Comparison of ENCODE assay signal across 18 cellular contexts in the genomic region with DNA sequence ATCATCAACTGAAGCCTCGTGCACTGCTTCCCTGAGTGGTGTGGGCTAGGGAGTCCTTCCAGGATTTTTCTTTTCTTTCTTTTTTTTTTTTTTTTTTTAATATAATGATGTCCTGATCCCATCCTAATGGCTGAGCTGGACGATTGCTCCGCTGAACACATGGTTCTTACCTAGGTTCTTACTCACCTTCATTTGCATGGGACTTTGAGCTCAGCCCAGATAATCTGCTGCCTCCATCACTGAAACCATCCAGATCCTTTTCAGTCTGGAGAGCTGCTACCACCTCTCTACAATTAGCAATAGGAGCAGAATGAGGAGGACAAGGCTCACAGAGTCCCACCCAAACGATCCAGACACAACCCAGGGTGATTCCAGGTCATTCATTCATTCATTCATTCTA.
DNase-seq lines count a peak whose midpoint lies in the region; ATAC-seq and TF ChIP-seq lines count a peak whose summit lies in the region.
"Had no signal": no experiment of that assay in that cellular context is flagged by ENCODE, and none has a peak within 500 bp of the region (broad histone marks: within the 10 kb centered on the region; RNA-seq: fewer than 3 reads in every experiment).

No MANE protein-coding gene starts in this region.

- H3K27ac ChIP-seq in hepatocyte = peak overlapping the region; percentile 83
- peak overlapping the region in 1 of 2 donors; percentile 43 for H3K27ac ChIP-seq in liver (ENCODE audit: low read depth in 1 of 2, low read length in 2 of 2)
- peak overlapping the region in 2 of 4 donors; percentile 17 to 36 for H3K27ac ChIP-seq in transverse colon
- H3K27ac ChIP-seq: 22Rv1, BLaER1, HL-60 had no signal

- H4K20me1 ChIP-seq in hepatocyte (ENCODE audit: insufficient read depth, poor library complexity, severe bottlenecking) = no peaks in the 10 kb centered on the region
- H4K20me1 ChIP-seq: BLaER1 had no signal

- intact Hi-C loops in transverse colon (cut with DNase I; ENCODE audit: low total_unique reads) = no loop called here

- DNase-seq in NCI-H82 (lab: John Stamatoyannopoulos, UW) (peak; percentile 15), NCI-H82 treated with DMSO at 0.1 percent for 48 hours (lab: John Stamatoyannopoulos, UW; ENCODE audit: unreplicated experiment) (no peak), hepatocyte (ENCODE audit: low spot score) (peak; percentile 68), transverse colon (peak; percentile 37), globus pallidus (ENCODE audit: low spot score) (no peak), midbrain (lab: John Stamatoyannopoulos, UW) (no peak)
- DNase-seq: AML-193; CD8-positive, alpha-beta memory T cell; DND-41; GDM1; HCEC 1CT; HFFc6 had no signal

- ATAC-seq in HG03520 (IDR thresholded peaks at IDR 0.05; ENCODE audit: unreplicated experiment) = no peak

- WGBS in hepatocyte (ENCODE audit: low lambda C conversion rate, missing lambda C conversion rate) = 70% methylated on average over 4 of the region's 4 CpGs
- WGBS in liver = 66% methylated on average over 4 of the region's 4 CpGs
- 30 to 55% methylated on average over 2 to 4 of the region's 4 CpGs for WGBS in transverse colon (ENCODE audit: low coverage in 1 of 2), 2 donors

- no peak for TF ChIP-seq CTCF in hepatocyte (IDR thresholded peaks at IDR 0.05; ENCODE audit: poor library complexity)
- TF ChIP-seq CTCF in liver (IDR thresholded peaks at IDR 0.05; ENCODE audit: low read depth, low read length, missing input control) = no peak
- TF ChIP-seq CTCF in transverse colon (IDR thresholded peaks at IDR 0.05) = no peak

- H3K36me3 ChIP-seq in hepatocyte (replicated peaks; ENCODE audit: insufficient read depth, low read depth) = no peaks in the 10 kb centered on the region
- no peaks in the 10 kb centered on the region for H3K36me3 ChIP-seq in liver (ENCODE audit: control insufficient read depth in 4 of 4, insufficient read depth in 3 of 4, low read depth in 1 of 4, low read length in 3 of 4)
- H3K36me3 ChIP-seq in transverse colon = no peaks in the 10 kb centered on the region
- H3K36me3 ChIP-seq: BLaER1 had no signal

- no peak overlapping the region for H3K9ac ChIP-seq in liver (ENCODE audit: low read depth in 1 of 2, low read length in 2 of 2)
- H3K9ac ChIP-seq: BLaER1 had no signal

- TF ChIP-seq POLR2A in transverse colon (IDR thresholded peaks at IDR 0.05) = no peak

- H3K79me2 ChIP-seq in hepatocyte = no peaks in the 10 kb centered on the region

- H3K4me3 ChIP-seq in hepatocyte (no peak overlapping the region), liver (ENCODE audit: low read depth in 1 of 3, low read length in 3 of 3) (no peak overlapping the region), transverse colon (no peak overlapping the region)
- H3K4me3 ChIP-seq: BLaER1 had no signal

- no peaks in the 10 kb centered on the region for H3K9me2 ChIP-seq in hepatocyte (replicated peaks; ENCODE audit: insufficient read depth)

- in situ Hi-C loops in transverse colon (cut with MboI; ENCODE audit: low pct_ligation_motif_present in 1 of 4, low pct_unique_long_range_greater_than_20kb in 1 of 4, low sequenced_read_pairs in 3 of 4) = no loop called here

- TF ChIP-seq EP300 in transverse colon (IDR thresholded peaks at IDR 0.05; ENCODE audit: low read depth) = no peak

- H3K9me3 ChIP-seq in hepatocyte (ENCODE audit: low read depth) (no peaks in the 10 kb centered on the region), liver (ENCODE audit: control insufficient read depth in 4 of 4, low read length in 3 of 4) (no peaks in the 10 kb centered on the region), transverse colon (no peaks in the 10 kb centered on the region)
- H3K9me3 ChIP-seq: BLaER1, Caco-2 had no signal

- H3K4me2 ChIP-seq in hepatocyte = no peak overlapping the region
- H3K4me2 ChIP-seq: BLaER1 had no signal

- TF ChIP-seq RAD21 in liver (IDR thresholded peaks at IDR 0.05) = no peak

- H3K27me3 ChIP-seq in hepatocyte (no peaks in the 10 kb centered on the region), liver (ENCODE audit: control insufficient read depth in 4 of 4, insufficient read depth in 4 of 4, low read length in 3 of 4) (no peaks in the 10 kb centered on the region), transverse colon (no peaks in the 10 kb centered on the region)
- H3K27me3 ChIP-seq: BLaER1 had no signal

- H2AFZ ChIP-seq in hepatocyte = no peak overlapping the region

- H3K4me1 ChIP-seq in hepatocyte (ENCODE audit: insufficient read depth) (peaks cover 4% of the 10 kb centered on the region), liver (ENCODE audit: control insufficient read depth in 4 of 4, insufficient read depth in 4 of 4, low read length in 3 of 4) (peaks cover 0 to 18% (median 11%) of the 10 kb centered on the region in 4 donors), transverse colon (peaks cover 12 to 24% (median 17%) of the 10 kb centered on the region in 4 donors)

TF ChIP-seq in liver, 16 proteins besides CTCF, POLR2A, EP300 and RAD21:
- TF ChIP-seq, protein P1, sequence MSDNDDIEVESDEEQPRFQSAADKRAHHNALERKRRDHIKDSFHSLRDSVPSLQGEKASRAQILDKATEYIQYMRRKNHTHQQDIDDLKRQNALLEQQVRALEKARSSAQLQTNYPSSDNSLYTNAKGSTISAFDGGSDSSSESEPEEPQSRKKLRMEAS (IDR thresholded peaks at IDR 0.05) = no peak
- no peak for TF ChIP-seq SP1 (IDR thresholded peaks at IDR 0.05)
- peak; percentile 17 for TF ChIP-seq HNF4G (IDR thresholded peaks at IDR 0.05)
- TF ChIP-seq HNF4A (conservative IDR thresholded peaks at IDR 0.05) = peak; percentile 25 to 26
- TF ChIP-seq, protein P2, sequence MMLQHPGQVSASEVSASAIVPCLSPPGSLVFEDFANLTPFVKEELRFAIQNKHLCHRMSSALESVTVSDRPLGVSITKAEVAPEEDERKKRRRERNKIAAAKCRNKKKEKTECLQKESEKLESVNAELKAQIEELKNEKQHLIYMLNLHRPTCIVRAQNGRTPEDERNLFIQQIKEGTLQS (IDR thresholded peaks at IDR 0.05) = no peak
TF ChIP-seq in liver: peak in this region for 2.

Comparison
In these comparisons a context has a peak if more than half of its experiments do, and no peak if none do; other contexts are left out.
1. DNase-seq: peak in NCI-H82 (single experiment), hepatocyte (single experiment) and transverse colon (single experiment); none in NCI-H82 treated with DMSO at 0.1 percent for 48 hours (single experiment), globus pallidus (single experiment) and midbrain (single experiment).